25 cellular contexts compared by ENCODE assay signal in genomic region chr2:80322337-80322920, GRCh38. TPM values are rescaled to one million over a fixed set of nuclear protein-coding genes. Genes with fewer than 3 reads are reported as not detected.
DNase-seq lines count a peak whose midpoint lies in the region; ATAC-seq, FAIRE-seq and TF ChIP-seq lines count a peak whose summit lies in the region.
"Had no signal": no experiment of that assay in that cellular context is flagged by ENCODE, and none has a peak within 500 bp of the region (broad histone marks: within the 10 kb centered on the region; RNA-seq: fewer than 3 reads in every experiment).

No MANE protein-coding gene starts in this region.

- no peak overlapping the region for H3K4me2 ChIP-seq in mammary epithelial cell (ENCODE audit: insufficient read depth, low read depth, low read length)
- H3K4me2 ChIP-seq in HepG2 (ENCODE audit: low read depth, low read length), result no peak overlapping the region

- peak; percentile 23 for DNase-seq in Ammon's horn (ENCODE audit: low spot score)
- peak; percentile 37 for DNase-seq in endothelial cell (ENCODE audit: low spot score)
- peak; percentile 11 for DNase-seq in nephron progenitor cell
- DNase-seq in activated naive CD4-positive, alpha-beta T cell treated with anti-CD3 and anti-CD28 coated beads, Interleukin-2, amount 50 U/mL, for 72 hours (ENCODE audit: low spot score in 2 of 2), result no peak
- DNase-seq in mammary epithelial cell, result no peak
- DNase-seq in HepG2 (ENCODE audit: low spot score), result no peak
- no peak for DNase-seq in activated CD4-positive, CD25-positive, alpha-beta regulatory T cell (lab: John Stamatoyannopoulos, UW)
- DNase-seq: activated naive CD4-positive, alpha-beta T cell treated with anti-CD3 and anti-CD28 coated beads for 36 hours; activated T-cell treated with anti-CD3 and anti-CD28 coated beads for 4 hours; cortex of kidney; DMS 273 treated with DMSO at 0.1 percent for 48 hours; erythroblast; gastrocnemius medialis; GF-D8; NCI-H1694; NK-92 treated with Interleukin-12 subunit alpha and Interleukin-12 subunit beta, amount 100 ng/mL, for 24 hours; SW 1271; testis had no signal

- H3K27ac Mint-ChIP-seq in endothelial cell (ENCODE audit: unreplicated experiment), result no peak overlapping the region
- no peak overlapping the region for H3K27ac Mint-ChIP-seq in nephron progenitor cell
- H3K27ac Mint-ChIP-seq in activated naive CD4-positive, alpha-beta T cell treated with anti-CD3 and anti-CD28 coated beads, Interleukin-2, amount 50 U/mL, for 72 hours, result no peak overlapping the region
- H3K27ac Mint-ChIP-seq: activated naive CD4-positive, alpha-beta T cell treated with anti-CD3 and anti-CD28 coated beads for 36 hours had no signal

- H2AFZ ChIP-seq in mammary epithelial cell (ENCODE audit: low read depth, low read length), result no peak overlapping the region
- H2AFZ ChIP-seq in HepG2 (ENCODE audit: low read length), result no peak overlapping the region

- TF ChIP-seq CTCF in endothelial cell (IDR thresholded peaks at IDR 0.05; ENCODE audit: unreplicated experiment) (no peak), nephron progenitor cell (IDR thresholded peaks at IDR 0.05) (no peak), mammary epithelial cell (conservative IDR thresholded peaks at IDR 0.05 in 1 of 2, IDR thresholded peaks at IDR 0.05 in 1 of 2; ENCODE audit: extremely low read depth in 1 of 2, insufficient read depth in 1 of 2, low read depth in 1 of 2, low read length in 2 of 2) (no peak), HepG2 (CRISPR knock-in tag; IDR thresholded peaks at IDR 0.05) (no peak)

- POLR2A ChIA-PET in HepG2 (lab: Yijun Ruan, JAX), result no interaction called here

- H3K4me1 ChIP-seq in HUES64 (ENCODE audit: insufficient read depth, low read length) (peaks cover 55% of the 10 kb centered on the region), mammary epithelial cell (ENCODE audit: insufficient read depth, low read length) (no peaks in the 10 kb centered on the region), HepG2 (ENCODE audit: insufficient read depth, low read length) (peaks cover 7% of the 10 kb centered on the region)
- H3K4me1 ChIP-seq: gastrocnemius medialis had no signal

- FAIRE-seq in HepG2 (lab: Jason Lieb, UNC), result no peak
- FAIRE-seq: GM12892 had no signal

- H3K27me3 ChIP-seq in HUES64 (ENCODE audit: insufficient read depth, low read length) (peaks cover 25% of the 10 kb centered on the region), mammary epithelial cell (ENCODE audit: insufficient read depth, low read length) (no peaks in the 10 kb centered on the region), HepG2 (ENCODE audit: control insufficient read depth in 1 of 2, insufficient read depth in 2 of 2, low read length in 2 of 2) (no peaks in the 10 kb centered on the region)
- H3K27me3 ChIP-seq: testis had no signal

- H3K9ac ChIP-seq in HUES64 (ENCODE audit: low read depth, low read length) (no peak overlapping the region; the same call in 1 of the 2 replicates), mammary epithelial cell (ENCODE audit: insufficient read depth, low read length) (no peak overlapping the region), HepG2 (ENCODE audit: insufficient read depth, low read depth, low read length) (no peak overlapping the region)

- H3K27ac ChIP-seq in HUES64 (ENCODE audit: low read depth, low read length), result no peak overlapping the region
- no peak overlapping the region for H3K27ac ChIP-seq in mammary epithelial cell (ENCODE audit: insufficient read depth, low read depth, low read length)
- no peak overlapping the region for H3K27ac ChIP-seq in HepG2 (ENCODE audit: extremely low read length, insufficient read depth, low read length)
- H3K27ac ChIP-seq: gastrocnemius medialis, testis had no signal

- H3K36me3 ChIP-seq in HUES64 (ENCODE audit: insufficient read depth, low read length) (no peaks in the 10 kb centered on the region), mammary epithelial cell (ENCODE audit: insufficient read depth, low read length) (no peaks in the 10 kb centered on the region), HepG2 (replicated peaks in 1 of 2; ENCODE audit: control insufficient read depth in 1 of 2, insufficient read depth in 2 of 2, low read length in 2 of 2) (no peaks in the 10 kb centered on the region)
- H3K36me3 ChIP-seq: gastrocnemius medialis had no signal

- peaks cover 2% of the 10 kb centered on the region for H3K27me3 Mint-ChIP-seq in endothelial cell (ENCODE audit: unreplicated experiment)
- peaks cover 5% of the 10 kb centered on the region for H3K27me3 Mint-ChIP-seq in nephron progenitor cell (ENCODE audit: low read depth, poor library complexity)

- no peak for ATAC-seq in activated naive CD4-positive, alpha-beta T cell treated with anti-CD3 and anti-CD28 coated beads, Interleukin-2, amount 50 U/mL, for 72 hours
- no peak for ATAC-seq in HepG2
- ATAC-seq: gastrocnemius medialis had no signal

- intact Hi-C loops in mammary epithelial cell (cut with micrococcal nuclease), result no loop called here
- intact Hi-C loops in HepG2 (cut with micrococcal nuclease; ENCODE audit: unreplicated experiment), result loop anchor here (10.0 kb wide), 1 partner anchor 1702 kb away; no protein-coding TSS in a partner anchor

- no peaks in the 10 kb centered on the region for H3K36me3 Mint-ChIP-seq in endothelial cell (ENCODE audit: low read depth, unreplicated experiment)
- no peaks in the 10 kb centered on the region for H3K36me3 Mint-ChIP-seq in nephron progenitor cell (ENCODE audit: low read depth)
- no peaks in the 10 kb centered on the region for H3K36me3 Mint-ChIP-seq in activated naive CD4-positive, alpha-beta T cell treated with anti-CD3 and anti-CD28 coated beads, Interleukin-2, amount 50 U/mL, for 72 hours

- in situ Hi-C loops in mammary epithelial cell (cut with MboI; ENCODE audit: low sequenced_read_pairs in 2 of 2), result no loop called here
- in situ Hi-C loops in HepG2 (cut with HindIII; ENCODE audit: extremely low pct_ligation_motif_present, low pct_unique_long_range_greater_than_20kb), result no loop called here

- no peaks in the 10 kb centered on the region for H3K9me3 ChIP-seq in HUES64 (ENCODE audit: insufficient read depth, low read depth, low read length)
- peaks cover 5% of the 10 kb centered on the region for H3K9me3 ChIP-seq in mammary epithelial cell (replicated peaks; ENCODE audit: insufficient read depth, low read length)
- H3K9me3 ChIP-seq in HepG2 (ENCODE audit: low read length), result no peaks in the 10 kb centered on the region
- H3K9me3 ChIP-seq: gastrocnemius medialis, testis had no signal

- no peaks in the 10 kb centered on the region for H3K79me2 ChIP-seq in mammary epithelial cell (ENCODE audit: insufficient read depth, low read length)
- no peaks in the 10 kb centered on the region for H3K79me2 ChIP-seq in HepG2 (ENCODE audit: insufficient read depth, low read length)

- H3K9me3 Mint-ChIP-seq in endothelial cell (ENCODE audit: unreplicated experiment) (no peaks in the 10 kb centered on the region), nephron progenitor cell (no peaks in the 10 kb centered on the region)
- peaks cover 0 to 7% of the 10 kb centered on the region in 2 donors for H3K9me3 Mint-ChIP-seq in activated naive CD4-positive, alpha-beta T cell treated with anti-CD3 and anti-CD28 coated beads, Interleukin-2, amount 50 U/mL, for 72 hours
- H3K9me3 Mint-ChIP-seq: activated naive CD4-positive, alpha-beta T cell treated with anti-CD3 and anti-CD28 coated beads for 36 hours had no signal

- CTCF ChIA-PET in mammary epithelial cell (lab: Charles Lee; ENCODE audit: low non-redundant PET), result no interaction called here
- CTCF ChIA-PET in HepG2 (lab: Yijun Ruan, JAX; ENCODE audit: low intra/inter-chr PET ratio, low total read pairs), result no interaction called here

- no peak for TF ChIP-seq POLR2A in HepG2 (IDR thresholded peaks at IDR 0.05; ENCODE audit: insufficient read depth in 1 of 2, low read depth in 2 of 2, low read length in 2 of 2)

- peak overlapping the region; percentile 36 for H3K4me3 ChIP-seq in HUES64 (ENCODE audit: low read length)
- H3K4me3 ChIP-seq in mammary epithelial cell (replicated peaks in 1 of 3; ENCODE audit: insufficient read depth in 1 of 3, low read depth in 2 of 3, low read length in 3 of 3), result no peak overlapping the region
- H3K4me3 ChIP-seq in HepG2 (replicated peaks in 1 of 3; ENCODE audit: insufficient read depth in 1 of 3, low read depth in 2 of 3, low read length in 3 of 3), result no peak overlapping the region
- H3K4me3 ChIP-seq: gastrocnemius medialis had no signal

- no peak for TF ChIP-seq EP300 in HepG2 (IDR thresholded peaks at IDR 0.05; ENCODE audit: low read depth in 2 of 2, low read length in 2 of 2)
- TF ChIP-seq EP300 in HepG2 (CRISPR knock-in tag; IDR thresholded peaks at IDR 0.05; ENCODE audit: borderline replicate concordance), result no peak

- 91% methylated on average over 41 of the region's 41 CpGs for WGBS in HUES64
- WGBS in mammary epithelial cell (ENCODE audit: low coverage, missing lambda C conversion rate), result 4% methylated on average over 12 of the region's 41 CpGs
- WGBS in HepG2 (ENCODE audit: low lambda C conversion rate), result 80% methylated on average over 41 of the region's 41 CpGs

- BruUV-seq in mammary epithelial cell (replicated peaks; lab: Mats Ljungman, UMichigan), result no TSS peak
- BruUV-seq in HepG2 (replicated peaks; lab: Mats Ljungman, UMichigan), result no TSS peak

- dilution Hi-C loops in mammary epithelial cell (cut with HindIII; ENCODE audit: low sequenced_read_pairs), result no loop called here

- peak overlapping the region; percentile 47 for H3K4me3 Mint-ChIP-seq in endothelial cell (ENCODE audit: unreplicated experiment)
- H3K4me3 Mint-ChIP-seq in nephron progenitor cell, result peak overlapping the region; percentile 74
- H3K4me3 Mint-ChIP-seq: activated naive CD4-positive, alpha-beta T cell treated with anti-CD3 and anti-CD28 coated beads for 36 hours had no signal

- H4K20me1 ChIP-seq in mammary epithelial cell (ENCODE audit: insufficient read depth, low read length) (no peaks in the 10 kb centered on the region), HepG2 (ENCODE audit: insufficient read depth, low read length) (no peaks in the 10 kb centered on the region)

- no peak for TF ChIP-seq RAD21 in HepG2 (CRISPR knock-in tag; IDR thresholded peaks at IDR 0.05)

- peaks cover 2% of the 10 kb centered on the region for H3K4me1 Mint-ChIP-seq in endothelial cell (ENCODE audit: unreplicated experiment)
- peaks cover 28% of the 10 kb centered on the region for H3K4me1 Mint-ChIP-seq in nephron progenitor cell

RNA-seq across cellular contexts. Expression of gene LRRTM1, which starts 17.9 kb away (rescaled TPM):
- 0.90 TPM for polyA plus RNA-seq in HUES64 (2013, experiment 1 of 2)
- 0.57 TPM for polyA plus RNA-seq in HUES64 (2013, experiment 2 of 2)
- total RNA-seq in endothelial cell (ENCODE audit: unreplicated experiment), result not detected
- total RNA-seq in activated naive CD4-positive, alpha-beta T cell treated with anti-CD3 and anti-CD28 coated beads, Interleukin-2, amount 50 U/mL, for 72 hours, result not detected
- not detected for total RNA-seq in mammary epithelial cell
- polyA plus RNA-seq in mammary epithelial cell, result not detected
- polyA minus RNA-seq in mammary epithelial cell, result not detected
- not detected in 2 replicates for total RNA-seq in HepG2 (2016; rRNA removed; fragmentation: Illumina TruSeq; extraction: Trizol)
- total RNA-seq in HepG2 (2016; cell fraction: cytosol; rRNA removed; fragmentation: Illumina TruSeq; extraction: Trizol; ENCODE audit: low read depth), result not detected in 2 replicates
- total RNA-seq in HepG2 (2016; cell fraction: insoluble cytoplasmic fraction; rRNA removed; fragmentation: Illumina TruSeq; extraction: Trizol), result not detected in 2 replicates
- total RNA-seq in HepG2 (2016; cell fraction: membrane; rRNA removed; fragmentation: Illumina TruSeq; extraction: Trizol), result not detected in 2 replicates
- not detected in 2 replicates for total RNA-seq in HepG2 (2016; cell fraction: nucleus; rRNA removed; fragmentation: Illumina TruSeq; extraction: Trizol)
- polyA plus RNA-seq in HepG2 (2011; rRNA removed), result not detected in 2 replicates
- polyA plus RNA-seq in HepG2 (2011; cell fraction: cytosol; rRNA removed), result not detected in 2 replicates
- not detected in 2 replicates for polyA plus RNA-seq in HepG2 (2011; cell fraction: nucleus; rRNA removed)
- polyA plus RNA-seq in HepG2 (2012), result not detected in 2 replicates
- polyA plus RNA-seq in HepG2 (2016; cell fraction: cytosol; fragmentation: Illumina TruSeq; extraction: Trizol; ENCODE audit: low read depth), result not detected in 2 replicates
- polyA plus RNA-seq in HepG2 (2016; cell fraction: insoluble cytoplasmic fraction; fragmentation: Illumina TruSeq; extraction: Trizol; ENCODE audit: low read depth), result not detected in 2 replicates
- not detected in 2 replicates for polyA plus RNA-seq in HepG2 (2016; cell fraction: membrane; fragmentation: Illumina TruSeq; extraction: Trizol; ENCODE audit: low read depth)
- polyA plus RNA-seq in HepG2 (2016; cell fraction: nucleus; fragmentation: Illumina TruSeq; extraction: Trizol; ENCODE audit: insufficient read depth, low read depth), result not detected in 2 replicates
- not detected in 2 replicates for polyA minus RNA-seq in HepG2 (2011; rRNA and poly(A)+ RNA removed; ENCODE audit: low replicate concordance)
- not detected in 2 replicates for polyA minus RNA-seq in HepG2 (2011; cell fraction: cytosol; rRNA and poly(A)+ RNA removed)
- not detected in 2 replicates for polyA minus RNA-seq in HepG2 (2011; cell fraction: nucleus; rRNA and poly(A)+ RNA removed)
- total RNA-seq: A172; activated naive CD4-positive, alpha-beta T cell treated with anti-CD3 and anti-CD28 coated beads for 36 hours; gastrocnemius medialis; HT-29; myocyte; RPMI7951 had no signal
- polyA plus RNA-seq: BJ had no signal

Comparison
In these comparisons a context has a peak if more than half of its experiments do, and no peak if none do; other contexts are left out.
1. DNase-seq: peak in Ammon's horn (single experiment), endothelial cell (single experiment) and nephron progenitor cell (single experiment); none in activated naive CD4-positive, alpha-beta T cell treated with anti-CD3 and anti-CD28 coated beads, Interleukin-2, amount 50 U/mL, for 72 hours (0 of 2), mammary epithelial cell (single experiment), HepG2 (single experiment) and activated CD4-positive, CD25-positive, alpha-beta regulatory T cell (0 of 4).